1 cellular context compared by ENCODE assay signal in genomic region chr9:133119461-133120342, GRCh38.
TF ChIP-seq lines count a peak whose summit lies in the region.

No MANE protein-coding gene starts in this region.

TF ChIP-seq in K562, 482 proteins besides CTCF, POLR2A, EP300 and RAD21:
- TF ChIP-seq ELF4 (CRISPR knock-in tag; IDR thresholded peaks at IDR 0.05), result no peak
- TF ChIP-seq ZBTB33 (CRISPR knock-in tag; IDR thresholded peaks at IDR 0.05), result 0 out of 2 replicates have a peak, but pooled peaks have one; percentile 21
- TF ChIP-seq ZNF384 (IDR thresholded peaks at IDR 0.05; ENCODE audit: low read depth, low read length), result no peak
- TF ChIP-seq POLR2G (IDR thresholded peaks at IDR 0.05; ENCODE audit: low read depth, low read length), result peak; percentile 27
- 0 out of 2 replicates have a peak, but pooled peaks have one; percentile 39 for TF ChIP-seq ZC3H4 (CRISPR knock-in tag; IDR thresholded peaks at IDR 0.05; ENCODE audit: borderline replicate concordance)
- 0 out of 2 replicates have a peak, but pooled peaks have one; percentile 28 for TF ChIP-seq RBFOX2 (IDR thresholded peaks at IDR 0.05; ENCODE audit: low read depth, low read length)
- TF ChIP-seq IRF2 (CRISPR knock-in tag; IDR thresholded peaks at IDR 0.05), result no peak
- 0 out of 2 replicates have a peak, but pooled peaks have one; percentile 7 for TF ChIP-seq SP1 (CRISPR knock-in tag; IDR thresholded peaks at IDR 0.05)
